In genomic region chr1:7379445-7379971, GRCh38 we compare ENCODE assay signal across 8 cellular contexts.
A peak's percentile ranks its signal among the peaks of the same experiment; 100 is the strongest.
DNase-seq lines count a peak whose midpoint lies in the region; ATAC-seq and TF ChIP-seq lines count a peak whose summit lies in the region.

No MANE protein-coding gene starts in this region.

- no peak overlapping the region for H3K4me2 ChIP-seq in OCI-LY7 (ENCODE audit: low read length)

- no peaks in the 10 kb centered on the region for H3K36me3 ChIP-seq in OCI-LY7 (ENCODE audit: insufficient read depth, low read length)

- no peaks in the 10 kb centered on the region for H3K79me2 ChIP-seq in OCI-LY7 (ENCODE audit: insufficient read depth, low read depth, low read length)

- H2AFZ ChIP-seq in OCI-LY7 (ENCODE audit: low read length): no peak overlapping the region

- TF ChIP-seq CTCF in omental fat pad (IDR thresholded peaks at IDR 0.05): no peak
- no peak for TF ChIP-seq CTCF in OCI-LY7 (conservative IDR thresholded peaks at IDR 0.05; ENCODE audit: low read length)

- peak; percentile 87 for DNase-seq in Daoy (ENCODE audit: low read depth)
- DNase-seq in NCI-H510A (lab: John Stamatoyannopoulos, UW): peak; percentile 81
- peak; percentile 12 for DNase-seq in epithelial cell of prostate (ENCODE audit: low read depth, low spot score)
- no peak for DNase-seq in omental fat pad (ENCODE audit: low spot score)
- no peak for DNase-seq in OCI-LY7 (ENCODE audit: low spot score)
- no peak for DNase-seq in NCI-H82 treated with DMSO at 0.1 percent for 48 hours (lab: John Stamatoyannopoulos, UW; ENCODE audit: unreplicated experiment)

- POLR2A ChIA-PET in OCI-LY7 (lab: Charles Lee): no interaction called here

- H3K27ac ChIP-seq in epithelial cell of prostate (peak overlapping the region; percentile 45), OCI-LY7 (ENCODE audit: low read depth, low read length, poor library complexity, severe bottlenecking) (no peak overlapping the region)

- no peak overlapping the region for H3K4me3 ChIP-seq in OCI-LY7 (ENCODE audit: low read depth, low read length, poor library complexity, severe bottlenecking)

- H4K20me1 ChIP-seq in OCI-LY7 (ENCODE audit: insufficient read depth, low read length): no peaks in the 10 kb centered on the region

- no TSS peak for BruUV-seq in OCI-LY7 (replicated peaks; lab: Mats Ljungman, UMichigan)

- H3K9me3 ChIP-seq in OCI-LY7 (ENCODE audit: low read length): no peaks in the 10 kb centered on the region

- CTCF ChIA-PET in OCI-LY7 (lab: Charles Lee; ENCODE audit: unreplicated experiment): no interaction called here

- H3K9me2 ChIP-seq in OCI-LY7 (ENCODE audit: insufficient read depth, low read length): no peaks in the 10 kb centered on the region

- H3K4me1 ChIP-seq in OCI-LY7 (ENCODE audit: insufficient read depth, low read length, poor library complexity, severe bottlenecking): no peaks in the 10 kb centered on the region

- ATAC-seq in omental fat pad (ENCODE audit: low FRiP score): peak; percentile 75
- ATAC-seq in GM21381 (IDR thresholded peaks at IDR 0.05; ENCODE audit: unreplicated experiment): no peak
- ATAC-seq in GM21717 (IDR thresholded peaks at IDR 0.05; ENCODE audit: unreplicated experiment): no peak

- intact Hi-C loops in OCI-LY7 (cut with micrococcal nuclease; ENCODE audit: unreplicated experiment): no loop called here

Comparison
In these comparisons a context has a peak if more than half of its experiments do, and no peak if none do; other contexts are left out.
1. DNase-seq: peak in Daoy (single experiment), NCI-H510A (single experiment) and epithelial cell of prostate (single experiment); none in omental fat pad (single experiment), OCI-LY7 (single experiment) and NCI-H82 treated with DMSO at 0.1 percent for 48 hours (single experiment).